ENCODE assay signal across 8 cellular contexts in genomic region chr5:73796164-73797141, GRCh38.
DNase-seq lines count a peak whose midpoint lies in the region; ATAC-seq, FAIRE-seq and TF ChIP-seq lines count a peak whose summit lies in the region.

No MANE protein-coding gene starts in this region.

- ATAC-seq in A549 (peak; percentile 92 to 94), GM18498 (IDR thresholded peaks at IDR 0.05; ENCODE audit: unreplicated experiment) (peak; percentile 69), GM12878 (peak; percentile 81)

- BruUV-seq in GM12878 (replicated peaks; lab: Mats Ljungman, UMichigan): no TSS peak

- CTCF ChIA-PET in A549 (lab: Yijun Ruan, JAX): interaction anchor here (0.8 to 11.8 kb wide), 12 partner anchors 12 to 277 kb away, joined by 3 to 315 read pairs (median 4); no protein-coding TSS in a partner anchor
- CTCF ChIA-PET in GM12878 (lab: Yijun Ruan, JAX): interaction anchor here (0.7 to 16.6 kb wide), 10 partner anchors 13 to 216 kb away, joined by 3 to 565 read pairs (median 6); no protein-coding TSS in a partner anchor

- TF ChIP-seq EP300 in A549 (IDR thresholded peaks at IDR 0.05) (peak; percentile 97 to 98), GM12878 (IDR thresholded peaks at IDR 0.05; ENCODE audit: borderline replicate concordance in 1 of 2, control insufficient read depth in 1 of 2, low read depth in 2 of 2, low read length in 2 of 2) (no peak)

- peaks cover 2% of the 10 kb centered on the region for H3K27me3 Mint-ChIP-seq in endothelial cell (ENCODE audit: unreplicated experiment)

- TF ChIP-seq RAD21 in A549 (conservative IDR thresholded peaks at IDR 0.05 in 1 of 2, IDR thresholded peaks at IDR 0.05 in 1 of 2) (peak; percentile 36 to 53; a peak in 3 of 5 replicates), GM12878 (IDR thresholded peaks at IDR 0.05; ENCODE audit: insufficient read depth, low read depth, low read length) (no peak)

- SMC1A ChIA-PET in GM12878 (lab: Charles Lee; ENCODE audit: uncharacterized antibody, unreplicated experiment): interaction anchor here (0.6 to 12.2 kb wide), 12 partner anchors 13 to 238 kb away, joined by 3 to 415 read pairs (median 4); no protein-coding TSS in a partner anchor

- peak; percentile 43 for FAIRE-seq in A549 (lab: Jason Lieb, UNC)
- FAIRE-seq in HTR-8/SVneo (lab: Jason Lieb, UNC): peak; percentile 72
- FAIRE-seq in GM12878 (lab: Jason Lieb, UNC): no peak

- no peak overlapping the region for H3K27ac Mint-ChIP-seq in endothelial cell (ENCODE audit: unreplicated experiment)

- H3K27ac ChIP-seq in A549: peak overlapping the region; percentile 91 to 94
- no peak overlapping the region for H3K27ac ChIP-seq in GM12878 (ENCODE audit: control insufficient read depth, insufficient read depth)

- H3K36me3 Mint-ChIP-seq in endothelial cell (ENCODE audit: low read depth, unreplicated experiment): no peaks in the 10 kb centered on the region

- H3K4me3 ChIP-seq in A549 (no peak overlapping the region), GM12878 (no peak overlapping the region)

- no peaks in the 10 kb centered on the region for H3K9me3 Mint-ChIP-seq in endothelial cell (ENCODE audit: unreplicated experiment)

- TF ChIP-seq CTCF in A549 (IDR thresholded peaks at IDR 0.05) (no peak), GM12878 (IDR thresholded peaks at IDR 0.05 in 2 of 3, conservative IDR thresholded peaks at IDR 0.05 in 1 of 3; ENCODE audit: control insufficient read depth in 2 of 3, extremely low read depth in 1 of 3, insufficient read depth in 1 of 3, low read depth in 3 of 3, low read length in 3 of 3) (no peak), endothelial cell (IDR thresholded peaks at IDR 0.05; ENCODE audit: unreplicated experiment) (no peak)

- H3K9me3 ChIP-seq in A549 (no peaks in the 10 kb centered on the region), GM12878 (replicated peaks; ENCODE audit: control insufficient read depth, insufficient read depth, low read length) (no peaks in the 10 kb centered on the region)

- in situ Hi-C loops in GM12878 (cut with MboI): no loop called here

- peak overlapping the region; percentile 74 for H3K4me2 ChIP-seq in A549
- peak overlapping the region; percentile 17; the same call in 1 of the 2 replicates for H3K4me2 ChIP-seq in GM12878 (ENCODE audit: control insufficient read depth, insufficient read depth)

- POLR2A ChIA-PET in A549 (lab: Yijun Ruan, JAX) (interaction anchor here (0.8 to 1.7 kb wide), 3 partner anchors 17 to 207 kb away, joined by 3 to 9 read pairs (median 5); no protein-coding TSS in a partner anchor), GM12878 (lab: Charles Lee) (interaction anchor here (1.1 kb wide), 1 partner anchor 107 kb away, joined by 3 read pairs; no protein-coding TSS in a partner anchor)

- TF ChIP-seq POLR2A in A549 (IDR thresholded peaks at IDR 0.05; ENCODE audit: low read length) (no peak), GM12878 (IDR thresholded peaks at IDR 0.05; ENCODE audit: low read depth, low read length) (no peak)

- H2AFZ ChIP-seq in GM12878 (ENCODE audit: control insufficient read depth, low read depth, low read length): peak overlapping the region; percentile 51

- WGBS in A549 (ENCODE audit: missing lambda C conversion rate): 11% methylated on average over 11 of the region's 11 CpGs
- WGBS in GM12878 (ENCODE audit: insufficient coverage, insufficient replicate concordance, low lambda C conversion rate, missing lambda C conversion rate): 14% methylated on average over 11 of the region's 11 CpGs

- H3K79me2 ChIP-seq in GM12878 (ENCODE audit: control insufficient read depth, insufficient read depth, low read length): no peaks in the 10 kb centered on the region

- H4K20me1 ChIP-seq in GM12878 (ENCODE audit: control insufficient read depth, insufficient read depth): no peaks in the 10 kb centered on the region

- peaks cover 71% of the 10 kb centered on the region for H3K4me1 ChIP-seq in A549
- H3K4me1 ChIP-seq in GM12878 (ENCODE audit: control insufficient read depth, insufficient read depth, low read length): peaks cover 6% of the 10 kb centered on the region

- H3K27me3 ChIP-seq in GM12878 (replicated peaks in 1 of 2; ENCODE audit: control insufficient read depth in 2 of 2, insufficient read depth in 2 of 2, low read length in 1 of 2): no peaks in the 10 kb centered on the region

- no peak overlapping the region for H3K9ac ChIP-seq in GM12878 (ENCODE audit: control insufficient read depth, insufficient read depth, low read length)

- DNase-seq in A549 (ENCODE audit: low read depth in 1 of 2, low spot score in 1 of 2) (peak; percentile 80 to 96), HTR-8/SVneo (ENCODE audit: insufficient read length, low spot score) (peak; percentile 71), GM12878 (ENCODE audit: low read depth, low spot score) (peak; percentile 40), medulla oblongata (ENCODE audit: extremely low spot score) (peak; percentile 29), T-helper 9 cell (no peak), NCI-H510A treated with DMSO at 0.1 percent for 48 hours (lab: John Stamatoyannopoulos, UW) (no peak), endothelial cell (ENCODE audit: low spot score) (no peak)

- intact Hi-C loops in GM12878 (cut with micrococcal nuclease; ENCODE audit: unreplicated experiment): no loop called here

- H3K4me1 Mint-ChIP-seq in endothelial cell (ENCODE audit: unreplicated experiment): peaks cover 28% of the 10 kb centered on the region

- RAD21 ChIA-PET in GM12878 (lab: Charles Lee; ENCODE audit: unreplicated experiment): interaction anchor here (0.7 to 9.7 kb wide), 10 partner anchors 8 to 850 kb away, joined by 3 to 302 read pairs (median 4); no protein-coding TSS in a partner anchor

- H3K36me3 ChIP-seq in GM12878 (ENCODE audit: control insufficient read depth in 2 of 2, insufficient read depth in 2 of 2, low read length in 1 of 2): no peaks in the 10 kb centered on the region

- H3K4me3 Mint-ChIP-seq in endothelial cell (ENCODE audit: unreplicated experiment): no peak overlapping the region

TF ChIP-seq in A549, 52 proteins besides CTCF, POLR2A, EP300 and RAD21 (continues in another document):
- TF ChIP-seq ZSCAN20 (CRISPR knock-in tag; IDR thresholded peaks at IDR 0.05) (0 out of 2 replicates have a peak, but pooled peaks have one; percentile 18), HOXA7 (CRISPR knock-in tag; IDR thresholded peaks at IDR 0.05) (peak; percentile 69; the same call in 1 of the 2 replicates), FOSL2 (IDR thresholded peaks at IDR 0.05) (peak; percentile 83), FOSL2 (CRISPR knock-in tag; IDR thresholded peaks at IDR 0.05) (peak; percentile 92), HDAC2 (IDR thresholded peaks at IDR 0.05) (no peak), ZNF302 (CRISPR knock-in tag; IDR thresholded peaks at IDR 0.05) (peak; percentile 39; the same call in 1 of the 2 replicates), MAX (IDR thresholded peaks at IDR 0.05) (peak; percentile 89), HOXB13 (CRISPR knock-in tag; IDR thresholded peaks at IDR 0.05; ENCODE audit: low read depth) (peak; percentile 74), E2F6 (IDR thresholded peaks at IDR 0.05; ENCODE audit: borderline replicate concordance, low read depth) (no peak), EHF (CRISPR knock-in tag; IDR thresholded peaks at IDR 0.05) (peak; percentile 53; the same call in 1 of the 2 replicates), GATA3 (IDR thresholded peaks at IDR 0.05; ENCODE audit: borderline replicate concordance) (peak; percentile 95), TFCP2L1 (CRISPR knock-in tag; IDR thresholded peaks at IDR 0.05) (no peak), MYC (IDR thresholded peaks at IDR 0.05; ENCODE audit: borderline replicate concordance, low read length) (0 out of 2 replicates have a peak, but pooled peaks have one; percentile 33), ZFP36 (IDR thresholded peaks at IDR 0.05; ENCODE audit: borderline replicate concordance, partially characterized antibody) (no peak)

TF ChIP-seq in GM12878, 131 proteins besides CTCF, POLR2A, EP300 and RAD21 (continues in another document):
- TF ChIP-seq NR2F1 (conservative IDR thresholded peaks at IDR 0.05): no peak
- TF ChIP-seq CREM (IDR thresholded peaks at IDR 0.05; ENCODE audit: low read depth): no peak
- TF ChIP-seq PKNOX1 (IDR thresholded peaks at IDR 0.05): no peak
- no peak for TF ChIP-seq FOXK2 (IDR thresholded peaks at IDR 0.05)
- no peak for TF ChIP-seq CHD4 (IDR thresholded peaks at IDR 0.05)
- no peak for TF ChIP-seq RB1 (IDR thresholded peaks at IDR 0.05; ENCODE audit: borderline replicate concordance)
- TF ChIP-seq NKRF (conservative IDR thresholded peaks at IDR 0.05): no peak
- TF ChIP-seq HCFC1 (IDR thresholded peaks at IDR 0.05; ENCODE audit: low read length): no peak
- TF ChIP-seq BRCA1 (IDR thresholded peaks at IDR 0.05; ENCODE audit: low read depth, low read length): no peak
- no peak for TF ChIP-seq IRF4 (IDR thresholded peaks at IDR 0.05; ENCODE audit: low read depth, low read length)
- no peak for TF ChIP-seq GATAD2B (conservative IDR thresholded peaks at IDR 0.05; ENCODE audit: low read depth)
- peak; percentile 67 for TF ChIP-seq SMAD1 (IDR thresholded peaks at IDR 0.05; ENCODE audit: low read depth, partially characterized antibody)
- TF ChIP-seq SUZ12 (IDR thresholded peaks at IDR 0.05; ENCODE audit: unreplicated experiment): no peak

Comparison
In these comparisons a context has a peak if more than half of its experiments do, and no peak if none do; other contexts are left out.
1. DNase-seq: peak in A549 (2 of 2), HTR-8/SVneo (single experiment), GM12878 (single experiment) and medulla oblongata (single experiment); none in T-helper 9 cell (single experiment), NCI-H510A treated with DMSO at 0.1 percent for 48 hours (single experiment) and endothelial cell (single experiment).
2. Of the 24 proteins assayed by ChIP-seq in both GM12878 and A549: peak only in GM12878: none; only in A549: BCL3, CEBPB, EP300, JUNB, MAX, MYC and 2 more; in both: none; in neither: 15; mixed calls (peak in some experiments, not most) for 1.
3. Peak in every context shown above with its lines, with median percentiles within 50 percentile points of each other: ATAC-seq.